Comparison of ENCODE assay signal across 14 cellular contexts in genomic region chr7:37943905-37944736, GRCh38. TPM values are rescaled to one million over a fixed set of nuclear protein-coding genes. Genes with fewer than 3 reads are reported as not detected.
DNase-seq lines count a peak whose midpoint lies in the region; ATAC-seq and FAIRE-seq lines count a peak whose summit lies in the region.
"Had no signal": no experiment of that assay in that cellular context is flagged by ENCODE, and none has a peak within 500 bp of the region (broad histone marks: within the 10 kb centered on the region; RNA-seq: fewer than 3 reads in every experiment).

No MANE protein-coding gene starts in this region.

- no peak overlapping the region for H3K4me3 ChIP-seq in small intestine (ENCODE audit: low read depth in 1 of 2, low read length in 2 of 2)

- peaks cover 0 to under 1% of the 10 kb centered on the region in 2 donors for H3K36me3 ChIP-seq in small intestine (ENCODE audit: control insufficient read depth in 2 of 2, insufficient read depth in 2 of 2, low read length in 2 of 2)

- peak overlapping the region; percentile 71 to 91 for H3K27ac ChIP-seq in small intestine (ENCODE audit: low read depth in 1 of 2, low read length in 1 of 2)

- no peaks in the 10 kb centered on the region for H3K27me3 ChIP-seq in small intestine (ENCODE audit: control insufficient read depth in 2 of 2, insufficient read depth in 2 of 2, low read length in 2 of 2)

- FAIRE-seq in small intestine (lab: Jason Lieb, UNC): no peak

- DNase-seq in glomerular visceral epithelial cell (ENCODE audit: extremely low spot score): peak; percentile 45
- DNase-seq in small intestine: no peak
- DNase-seq in cerebellum (ENCODE audit: low spot score): no peak
- no peak for DNase-seq in cerebellar cortex (ENCODE audit: low spot score)
- no peak for DNase-seq in NK-92 (lab: John Stamatoyannopoulos, UW; ENCODE audit: unreplicated experiment)
- DNase-seq: activated CD4-positive, alpha-beta T cell treated with anti-CD3 and anti-CD28 coated beads for 48 hours; activated naive CD8-positive, alpha-beta T cell treated with anti-CD3 and anti-CD28 coated beads, Interleukin-2, amount 50 U/mL, for 24 hours; DND-41; NCI-H1417; stimulated activated CD4-positive, alpha-beta T cell treated with anti-CD3 and anti-CD28 coated beads, Interleukin-12 subunit alpha, Interleukin-12 subunit beta, amount 100 ng/mL, for 4 hours had no signal

- peak; percentile 44 for ATAC-seq in GM19023 (IDR thresholded peaks at IDR 0.05; ENCODE audit: unreplicated experiment)
- peak; percentile 37 for ATAC-seq in HG03558 (IDR thresholded peaks at IDR 0.05; ENCODE audit: extremely low read depth, unreplicated experiment)
- ATAC-seq in GM21723 (IDR thresholded peaks at IDR 0.05; ENCODE audit: unreplicated experiment): no peak
- ATAC-seq: activated naive CD8-positive, alpha-beta T cell treated with anti-CD3 and anti-CD28 coated beads, Interleukin-2, amount 50 U/mL, for 24 hours; esophagus mucosa had no signal

- 38 to 63% (median 45%) methylated on average over 8 of the region's 8 CpGs for WGBS in small intestine, 3 donors

- H3K4me1 ChIP-seq in small intestine (ENCODE audit: control insufficient read depth in 2 of 2, insufficient read depth in 1 of 2, low read depth in 1 of 2, low read length in 1 of 2): peaks cover 3 to 5% of the 10 kb centered on the region in 2 donors

- H3K9me3 ChIP-seq in small intestine (ENCODE audit: control insufficient read depth, low read depth): no peaks in the 10 kb centered on the region

RNA-seq across cellular contexts. Expression of gene EPDR1, which starts 23.7 kb away (rescaled TPM):
- polyA plus RNA-seq in small intestine: 10 to 100 TPM in 2 of 3 donors, 1 to 10 TPM in 1; 8.5 to 20.3 (median 13.6) TPM
- 21.2 TPM for total RNA-seq in cerebellum

RNA-seq across cellular contexts. Expression of gene SFRP4, which starts 27.5 kb away (rescaled TPM):
- under 1 TPM in 1 of 3 donors, not detected in 2; 0.36 TPM for polyA plus RNA-seq in small intestine
- 2.2 TPM for total RNA-seq in cerebellum
- total RNA-seq: esophagus mucosa had no signal
